9 cellular contexts compared by ENCODE assay signal in the genomic region with DNA sequence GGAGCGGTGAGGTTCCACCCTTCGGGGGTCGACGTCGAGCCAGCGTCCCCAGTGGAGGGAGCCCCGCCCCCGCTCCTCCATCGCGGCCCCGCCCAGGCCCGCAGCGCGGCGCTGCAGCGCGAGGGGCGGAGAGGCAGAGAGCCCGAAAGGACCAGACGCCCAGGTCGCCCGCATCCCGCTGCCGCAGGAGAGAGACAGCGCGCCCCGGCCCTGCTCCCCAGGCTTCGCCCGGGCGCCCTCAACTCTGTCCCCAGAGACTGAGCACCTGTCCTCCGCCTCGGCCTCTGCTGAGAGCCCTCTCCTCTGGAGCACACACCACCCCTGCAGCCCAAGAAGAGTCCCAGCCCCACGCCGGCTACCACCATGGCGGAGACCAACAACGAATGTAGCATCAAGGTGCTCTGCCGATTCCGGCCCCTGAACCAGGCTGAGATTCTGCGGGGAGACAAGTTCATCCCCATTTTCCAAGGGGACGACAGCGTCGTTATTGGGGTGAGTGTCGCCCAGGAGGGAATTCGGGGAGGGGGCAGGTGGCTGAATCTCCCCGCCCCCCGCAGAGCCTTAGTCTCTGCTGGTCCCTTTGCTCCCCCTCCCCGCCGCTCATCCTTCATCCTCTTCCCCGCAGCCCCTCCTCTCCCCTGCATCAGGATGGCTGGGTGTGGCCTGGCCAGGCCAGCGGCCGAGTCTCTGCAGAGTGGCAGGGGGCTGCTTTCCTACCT. TPM values are rescaled to one million over a fixed set of nuclear protein-coding genes. Genes with fewer than 3 reads are reported as not detected.
DNase-seq lines count a peak whose midpoint lies in the region; ATAC-seq and TF ChIP-seq lines count a peak whose summit lies in the region.
"Had no signal": no experiment of that assay in that cellular context is flagged by ENCODE, and none has a peak within 500 bp of the region (broad histone marks: within the 10 kb centered on the region; RNA-seq: fewer than 3 reads in every experiment).

Gene KIF5A (plus strand): TSS at position 136 of the 719 bp plus-strand sequence. CDS start 228 bp downstream, at position 364.

- peak; percentile 73 for DNase-seq in GM10266 (ENCODE audit: extremely low spot score)
- peak; percentile 30 for DNase-seq in NCI-H1694 treated with DMSO at 0.1 percent for 48 hours (lab: John Stamatoyannopoulos, UW)
- peak; percentile 14 for DNase-seq in activated CD8-positive, alpha-beta memory T cell treated with anti-CD3 and anti-CD28 coated beads, Interleukin-2, amount 50 U/mL, for 24 hours (ENCODE audit: extremely low read depth)
- DNase-seq in neural progenitor cell (ENCODE audit: low spot score): peak; percentile 87
- peak; percentile 67 for DNase-seq in superior temporal gyrus (ENCODE audit: extremely low spot score)
- no peak for DNase-seq in SIG-M5 treated with dmso at 0.1 percent for 504 hours (lab: John Stamatoyannopoulos, UW; ENCODE audit: unreplicated experiment)

- no peak within 1 kb of the TSS for H3K9ac ChIP-seq in neural progenitor cell

- H3K27me3 Mint-ChIP-seq in neural progenitor cell (ENCODE audit: insufficient read depth, low read depth): peaks cover 36% of the 10 kb centered on the region

- WGBS in esophagus, 2 donors: 4 to 5% methylated on average over 49 to 51 of the region's 51 CpGs

- peaks cover 45% of the 10 kb centered on the region for H3F3A ChIP-seq in neural progenitor cell (ENCODE audit: low read depth)

- TF ChIP-seq CTCF in GM10266 (IDR thresholded peaks at IDR 0.05; ENCODE audit: control insufficient read depth, insufficient read depth, low read depth, missing control alignments): peak; percentile 19
- TF ChIP-seq CTCF in neural progenitor cell (IDR thresholded peaks at IDR 0.05): peak; percentile 23

- H4K20me1 ChIP-seq in neural progenitor cell (ENCODE audit: low read depth): peaks cover 51% of the 10 kb centered on the region

- no peaks in the 10 kb centered on the region for H3K36me3 Mint-ChIP-seq in neural progenitor cell

- no peak for ATAC-seq in HG02938 (IDR thresholded peaks at IDR 0.05; ENCODE audit: unreplicated experiment)

- peaks cover 52% of the 10 kb centered on the region for H3K79me2 ChIP-seq in neural progenitor cell (ENCODE audit: low read depth)

- H2AFZ ChIP-seq in neural progenitor cell (replicated peaks): peak within 1 kb of the TSS; percentile 91

- H3K9me3 ChIP-seq in esophagus (ENCODE audit: control insufficient read depth in 2 of 2, insufficient read depth in 1 of 2, low read depth in 1 of 2, low read length in 1 of 2) (no peaks in the 10 kb centered on the region), neural progenitor cell (ENCODE audit: low read depth) (no peaks in the 10 kb centered on the region)
- H3K9me3 ChIP-seq: adrenal gland had no signal

- H3K4me1 Mint-ChIP-seq in neural progenitor cell: peaks cover 60% of the 10 kb centered on the region

- H3K4me2 ChIP-seq in neural progenitor cell: peak within 1 kb of the TSS; percentile 90

- H3K36me3 ChIP-seq in esophagus (ENCODE audit: control insufficient read depth in 2 of 2, insufficient read depth in 2 of 2, low read length in 1 of 2) (no peaks in the 10 kb centered on the region), neural progenitor cell (no peaks in the 10 kb centered on the region)
- H3K36me3 ChIP-seq: adrenal gland had no signal

- no peaks in the 10 kb centered on the region for H3K9me3 Mint-ChIP-seq in neural progenitor cell

- peak within 1 kb of the TSS; percentile 87 for H3K4me3 Mint-ChIP-seq in neural progenitor cell

- no peak within 1 kb of the TSS for H3K27ac ChIP-seq in esophagus (ENCODE audit: low read depth in 2 of 2, low read length in 1 of 2)
- no peak within 1 kb of the TSS for H3K27ac ChIP-seq in neural progenitor cell

- H3K4me3 ChIP-seq in esophagus (ENCODE audit: low read depth in 1 of 2, low read length in 2 of 2) (peak within 1 kb of the TSS; percentile 31 to 32), neural progenitor cell (peak within 1 kb of the TSS; percentile 79)

- peaks cover 7 to 8% of the 10 kb centered on the region in 2 donors for H3K4me1 ChIP-seq in esophagus (ENCODE audit: control insufficient read depth in 2 of 2, insufficient read depth in 2 of 2, low read length in 1 of 2)
- peaks cover 41% of the 10 kb centered on the region for H3K4me1 ChIP-seq in neural progenitor cell

- H3K27me3 ChIP-seq in esophagus (ENCODE audit: control insufficient read depth in 1 of 2, insufficient read depth in 2 of 2, low read length in 2 of 2) (no peaks in the 10 kb centered on the region), neural progenitor cell (peaks cover 24% of the 10 kb centered on the region)

- H3K27ac Mint-ChIP-seq in neural progenitor cell: no peak within 1 kb of the TSS

RNA-seq across cellular contexts. Expression of gene KIF5A, which starts in this region (rescaled TPM):
- polyA plus RNA-seq in esophagus: under 1 TPM; 0.12 to 0.24 TPM
- total RNA-seq in neural progenitor cell (ENCODE audit: low replicate concordance): 7.9 and 8.6 TPM in 2 replicates
